31 cellular contexts compared by ENCODE assay signal in genomic region chr6:75199856-75200255, GRCh38. TPM values are rescaled to one million over a fixed set of nuclear protein-coding genes. Genes with fewer than 3 reads are reported as not detected.
DNase-seq lines count a peak whose midpoint lies in the region; ATAC-seq, FAIRE-seq and TF ChIP-seq lines count a peak whose summit lies in the region.
"Had no signal": no experiment of that assay in that cellular context is flagged by ENCODE, and none has a peak within 500 bp of the region (broad histone marks: within the 10 kb centered on the region; RNA-seq: fewer than 3 reads in every experiment).

No MANE protein-coding gene starts in this region.

- H3K4me1 ChIP-seq in IMR-90 (ENCODE audit: control insufficient read depth, insufficient read depth, low read length): peaks cover 16% of the 10 kb centered on the region
- peaks cover 13% of the 10 kb centered on the region for H3K4me1 ChIP-seq in mesenchymal stem cell (ENCODE audit: control insufficient read depth, insufficient read depth, low read depth, low read length)
- H3K4me1 ChIP-seq in uterus: no peaks in the 10 kb centered on the region

- intact Hi-C loops in IMR-90 (cut with micrococcal nuclease): loop anchor here (10.0 kb wide), 1 partner anchor 305 kb away; no protein-coding TSS in a partner anchor
- intact Hi-C loops in uterus (cut with DNase I; ENCODE audit: low total_unique reads): no loop called here
- intact Hi-C loops in dorsolateral prefrontal cortex (cut with DNase I): loop anchor here (10.0 kb wide), 4 partner anchors 795 to 1345 kb away; no protein-coding TSS in a partner anchor

- H2BK5ac ChIP-seq in IMR-90 (ENCODE audit: low read depth, low read length, poor library complexity, severe bottlenecking) (peak overlapping the region; percentile 46), mesenchymal stem cell (ENCODE audit: low read depth, low read length, poor library complexity, severe bottlenecking) (peak overlapping the region; percentile 14)

- H3K36me3 ChIP-seq in IMR-90 (ENCODE audit: control insufficient read depth, insufficient read depth, low read length) (peaks cover 10% of the 10 kb centered on the region), mesenchymal stem cell (ENCODE audit: control insufficient read depth in 1 of 2, insufficient read depth in 2 of 2, low read depth in 1 of 2, low read length in 2 of 2) (no peaks in the 10 kb centered on the region), uterus (no peaks in the 10 kb centered on the region)
- H3K36me3 ChIP-seq: brain microvascular endothelial cell, left ventricle myocardium inferior, stomach had no signal

- no peaks in the 10 kb centered on the region for H3K9me3 ChIP-seq in IMR-90 (ENCODE audit: control insufficient read depth, insufficient read depth, low read length)
- peaks cover 12% of the 10 kb centered on the region for H3K9me3 ChIP-seq in mesenchymal stem cell (ENCODE audit: control insufficient read depth, low read length)
- H3K9me3 ChIP-seq in uterus: no peaks in the 10 kb centered on the region
- H3K9me3 ChIP-seq: stomach had no signal

- H4K8ac ChIP-seq in IMR-90 (ENCODE audit: low read depth in 2 of 2, low read length in 2 of 2): no peak overlapping the region
- H4K8ac ChIP-seq in mesenchymal stem cell (ENCODE audit: low read length): no peak overlapping the region

- H2AFZ ChIP-seq in IMR-90 (replicated peaks; ENCODE audit: low read length, poor library complexity) (no peak overlapping the region), mesenchymal stem cell (ENCODE audit: low read depth, low read length) (no peak overlapping the region)

- TF ChIP-seq POLR2A in IMR-90 (IDR thresholded peaks at IDR 0.05; ENCODE audit: low read depth, low read length) (no peak), uterus (IDR thresholded peaks at IDR 0.05) (no peak)

- peak overlapping the region; percentile 88 for H2AK9ac ChIP-seq in IMR-90 (replicated peaks; ENCODE audit: low read depth, low read length, poor library complexity)

- no peak overlapping the region for H4K91ac ChIP-seq in IMR-90 (ENCODE audit: insufficient read depth, low read depth, low read length)
- no peak overlapping the region for H4K91ac ChIP-seq in mesenchymal stem cell (ENCODE audit: low read length)

- H3K4ac ChIP-seq in IMR-90 (ENCODE audit: low read depth, low read length): 0 out of 2 replicates have a peak overlapping the region, but pooled peaks have one; percentile 15
- H3K4ac ChIP-seq in mesenchymal stem cell (ENCODE audit: low read depth in 1 of 2, low read length in 2 of 2): peak overlapping the region in 1 of 2 experiments; percentile 67

- no peak overlapping the region for H2BK20ac ChIP-seq in IMR-90 (ENCODE audit: low read depth, low read length)

- TF ChIP-seq RAD21 in IMR-90 (IDR thresholded peaks at IDR 0.05; ENCODE audit: low read length): no peak

- H3K18ac ChIP-seq in IMR-90 (ENCODE audit: low read depth, low read length): no peak overlapping the region
- no peak overlapping the region for H3K18ac ChIP-seq in mesenchymal stem cell (ENCODE audit: low read depth in 1 of 2, low read length in 2 of 2)

- no peak for ATAC-seq in IMR-90 (ENCODE audit: low read depth)
- ATAC-seq: activated T-cell treated with anti-CD3 and anti-CD28 coated beads, Interleukin-2, amount 50 U/mL, for 72 hours; K562; naive thymus-derived CD8-positive, alpha-beta T cell; Panc1 had no signal

- FAIRE-seq in endometrium (lab: Jason Lieb, UNC): peak; percentile 60
- FAIRE-seq: D721Med, H1, islet of Langerhans, K562, urothelium cell line had no signal

- dilution Hi-C loops in IMR-90 (cut with HindIII; ENCODE audit: low sequenced_read_pairs, unreplicated experiment): no loop called here

- H2AK5ac ChIP-seq in IMR-90 (ENCODE audit: low read depth, low read length) (peak overlapping the region; percentile 72), mesenchymal stem cell (ENCODE audit: low read length, severe bottlenecking) (peak overlapping the region; percentile 13)

- peaks cover 3% of the 10 kb centered on the region; the same call in 1 of the 2 replicates for H3K9me1 ChIP-seq in IMR-90 (ENCODE audit: insufficient read depth, low read length)

- H3K14ac ChIP-seq in IMR-90 (replicated peaks; ENCODE audit: low read depth, low read length) (no peak overlapping the region), mesenchymal stem cell (ENCODE audit: low read length in 2 of 2) (no peak overlapping the region)

- H3K27me3 ChIP-seq in IMR-90 (ENCODE audit: control insufficient read depth, insufficient read depth, low read length) (no peaks in the 10 kb centered on the region), mesenchymal stem cell (ENCODE audit: control insufficient read depth in 1 of 2, insufficient read depth in 1 of 2, low read length in 2 of 2) (no peaks in the 10 kb centered on the region), uterus (no peaks in the 10 kb centered on the region), dorsolateral prefrontal cortex (peaks cover 0 to 64% (median 26%) of the 10 kb centered on the region in 45 donors)
- H3K27me3 ChIP-seq: brain microvascular endothelial cell had no signal

- no TSS peak for BruUV-seq in IMR-90 (replicated peaks; lab: Mats Ljungman, UMichigan)

- H4K20me1 ChIP-seq in IMR-90 (ENCODE audit: insufficient read depth, low read length): peaks cover 61% of the 10 kb centered on the region

- TF ChIP-seq CTCF in IMR-90 (conservative IDR thresholded peaks at IDR 0.05; ENCODE audit: low read depth, low read length): no peak
- no peak for TF ChIP-seq CTCF in uterus (IDR thresholded peaks at IDR 0.05)
- TF ChIP-seq CTCF in GM13977 (IDR thresholded peaks at IDR 0.05; ENCODE audit: extremely low read depth, insufficient read depth, missing control alignments): no peak
- TF ChIP-seq CTCF in dorsolateral prefrontal cortex (IDR thresholded peaks at IDR 0.05 in 54 of 56, conservative IDR thresholded peaks at IDR 0.05 in 2 of 56; ENCODE audit: low read depth in 1 of 56, partially characterized antibody in 56 of 56): no peak

- peak; percentile 51 for DNase-seq in IMR-90
- DNase-seq in mesenchymal stem cell: no peak
- no peak for DNase-seq in uterus
- DNase-seq in GM13977 (ENCODE audit: low spot score): no peak
- DNase-seq in dorsolateral prefrontal cortex: no peak
- DNase-seq in stimulated activated CD4-positive, alpha-beta T cell treated with anti-CD3 and anti-CD28 coated beads, Interleukin-4, amount 100 ng/mL, for 1 hour: no peak
- DNase-seq: activated CD4-positive, alpha-beta T cell treated with anti-CD3 and anti-CD28 coated beads, Interleukin-2, amount 50 U/mL, for 4 hours; activated naive CD4-positive, alpha-beta T cell; activated T-cell treated with anti-CD3 and anti-CD28 coated beads, Interleukin-2, amount 50 U/mL, for 72 hours; brain microvascular endothelial cell; effector CD8-positive, alpha-beta T cell; erythroblast; left ventricle myocardium inferior; midbrain; naive thymus-derived CD8-positive, alpha-beta T cell; NCI-H2029; NCI-H2227 treated with DMSO at 0.1 percent for 48 hours; NCI-H526 treated with DMSO at 0.1 percent for 48 hours; occipital lobe; SIG-M5; stimulated activated CD4-positive, alpha-beta T cell treated with anti-CD3 and anti-CD28 coated beads, Interleukin-1b, Interleukin-23, amount 100 ng/mL, for 48 hours; stomach; T1000 had no signal

- H2BK120ac ChIP-seq in IMR-90 (ENCODE audit: low read depth, low read length): peak overlapping the region; percentile 25; the same call in 1 of the 2 replicates
- H2BK120ac ChIP-seq in mesenchymal stem cell (ENCODE audit: low read depth, low read length): no peak overlapping the region

- 100% methylated on average over 2 of the region's 3 CpGs; no CpG with 5 or more reads in 1 of the 2 experiments for WGBS in IMR-90 (ENCODE audit: extremely low coverage in 2 of 2, insufficient read length in 1 of 2), 2 experiments
- 91% methylated on average over 3 of the region's 3 CpGs for WGBS in mesenchymal stem cell

- H3K4me2 ChIP-seq in IMR-90 (ENCODE audit: low read depth, low read length): peak overlapping the region; percentile 9
- no peak overlapping the region for H3K4me2 ChIP-seq in mesenchymal stem cell (ENCODE audit: low read length, poor library complexity, severe bottlenecking)

- H3K23ac ChIP-seq in IMR-90 (ENCODE audit: low read depth, low read length): 0 out of 2 replicates have a peak overlapping the region, but pooled peaks have one; percentile 23
- no peak overlapping the region for H3K23ac ChIP-seq in mesenchymal stem cell (ENCODE audit: low read length in 2 of 2)

- H2BK12ac ChIP-seq in mesenchymal stem cell (ENCODE audit: low read length in 2 of 2): no peak overlapping the region

- H2BK15ac ChIP-seq in IMR-90 (ENCODE audit: low read depth, low read length) (0 out of 3 replicates have a peak overlapping the region, but pooled peaks have one; percentile 31), mesenchymal stem cell (ENCODE audit: low read depth, poor library complexity, severe bottlenecking) (no peak overlapping the region)

- H3K9ac ChIP-seq in IMR-90 (ENCODE audit: low read depth, low read length) (no peak overlapping the region), mesenchymal stem cell (ENCODE audit: low read length) (peak overlapping the region; percentile 39)

- POLR2A ChIA-PET in IMR-90 (lab: Charles Lee; ENCODE audit: unreplicated experiment): no interaction called here

- H3K79me1 ChIP-seq in IMR-90 (ENCODE audit: low read depth in 1 of 2, low read length in 2 of 2) (peaks cover 5 to 18% of the 10 kb centered on the region in 2 experiments), mesenchymal stem cell (replicated peaks; ENCODE audit: low read length, poor library complexity, severe bottlenecking) (no peaks in the 10 kb centered on the region)

- no peak overlapping the region for H3K56ac ChIP-seq in IMR-90 (ENCODE audit: extremely low read depth, insufficient read depth, low read length)

- CTCF ChIA-PET in IMR-90 (lab: Yijun Ruan, JAX): interaction anchor here (0.6 kb wide), 1 partner anchor 1263 kb away, joined by 3 read pairs; no protein-coding TSS in a partner anchor

- in situ Hi-C loops in IMR-90 (cut with MboI; ENCODE audit: low sequenced_read_pairs) (loop anchor here (10.0 kb wide), 1 partner anchor 785 kb away; no protein-coding TSS in a partner anchor), GM13977 (cut with MboI; ENCODE audit: low pct_unique_long_range_greater_than_20kb, low sequenced_read_pairs, unreplicated experiment) (loop anchor here (25.0 kb wide), 2 partner anchors 788 to 1113 kb away; no protein-coding TSS in a partner anchor)

- H3K27ac ChIP-seq in IMR-90 (ENCODE audit: insufficient read depth, low read length) (peak overlapping the region; percentile 16), mesenchymal stem cell (ENCODE audit: low read length, poor library complexity, severe bottlenecking) (no peak overlapping the region), uterus (peak overlapping the region; percentile 91 to 94), dorsolateral prefrontal cortex (no peak overlapping the region)
- H3K27ac ChIP-seq: brain microvascular endothelial cell, left ventricle myocardium inferior, skin epidermis, stomach had no signal

- no peak overlapping the region for H3K4me3 ChIP-seq in IMR-90 (ENCODE audit: insufficient read depth, low read depth, low read length)
- H3K4me3 ChIP-seq in mesenchymal stem cell (ENCODE audit: insufficient read depth in 1 of 2, low read depth in 1 of 2, low read length in 2 of 2): no peak overlapping the region
- no peak overlapping the region for H3K4me3 ChIP-seq in uterus
- H3K4me3 ChIP-seq in dorsolateral prefrontal cortex: no peak overlapping the region
- H3K4me3 ChIP-seq: K562, left ventricle myocardium inferior, skin epidermis, stomach had no signal

- no peak overlapping the region; the same call in 1 of the 2 replicates for H4K5ac ChIP-seq in IMR-90 (ENCODE audit: low read depth, low read length)

RNA-seq across cellular contexts. Expression of gene COL12A1, which starts 6.0 kb away (rescaled TPM):
- 452 and 502 TPM in 2 replicates for total RNA-seq in IMR-90 (2012; rRNA removed)
- 307 and 350 TPM in 2 replicates for polyA plus RNA-seq in IMR-90 (2012; rRNA removed)
- polyA plus RNA-seq in IMR-90 (2012; cell fraction: cytosol; rRNA removed): 147 and 190 TPM in 2 replicates
- 157 and 467 TPM in 2 replicates for polyA plus RNA-seq in IMR-90 (2012; cell fraction: nucleus; rRNA removed; ENCODE audit: low replicate concordance)
- 353 TPM for polyA plus RNA-seq in mesenchymal stem cell (2013, experiment 1 of 2)
- 326 TPM for polyA plus RNA-seq in mesenchymal stem cell (2013, experiment 2 of 2)
- total RNA-seq in uterus: 100 to 1,000 TPM; 136 to 423 (median 275) TPM
- total RNA-seq in dorsolateral prefrontal cortex: 10 to 100 TPM in 104 of 120 experiments, 1 to 10 TPM in 16; 5.0 to 28.6 (median 14.1) TPM
- total RNA-seq: activated T-cell treated with anti-CD3 and anti-CD28 coated beads, Interleukin-2, amount 50 U/mL, for 72 hours; naive thymus-derived CD8-positive, alpha-beta T cell had no signal
- polyA plus RNA-seq: K562; naive thymus-derived CD8-positive, alpha-beta T cell had no signal

RNA-seq across cellular contexts. Expression of gene COX7A2, which starts 43.7 kb away (rescaled TPM):
- total RNA-seq in IMR-90 (2012; rRNA removed): 85.8 and 776 TPM in 2 replicates
- 174 and 185 TPM in 2 replicates for polyA plus RNA-seq in IMR-90 (2012; rRNA removed)
- 360 and 1,161 TPM in 2 replicates for polyA plus RNA-seq in IMR-90 (2012; cell fraction: cytosol; rRNA removed)
- polyA plus RNA-seq in IMR-90 (2012; cell fraction: nucleus; rRNA removed; ENCODE audit: low replicate concordance): 39.2 and 183 TPM in 2 replicates
- polyA plus RNA-seq in mesenchymal stem cell (2013, experiment 1 of 2): 986 TPM
- 1,021 TPM for polyA plus RNA-seq in mesenchymal stem cell (2013, experiment 2 of 2)
- total RNA-seq in uterus: 1,000 to 10,000 TPM in 1 of 4 donors, 100 to 1,000 TPM in 2, 10 to 100 TPM in 1; 58.5 to 1,788 (median 211) TPM
- 100 to 1,000 TPM; 186 to 540 (median 369) TPM for total RNA-seq in dorsolateral prefrontal cortex

Comparison
In these comparisons a context has a peak if more than half of its experiments do, and no peak if none do; other contexts are left out.
1. H3K27ac ChIP-seq: peak in IMR-90 (single experiment) and uterus (2 of 2); none in mesenchymal stem cell (single experiment) and dorsolateral prefrontal cortex (0 of 59).
2. RNA of gene COL12A1, which starts 6.0 kb away (total RNA-seq): 452 to 502 TPM in IMR-90 and 136 to 423 TPM in uterus; 5.0 to 28.6 TPM in dorsolateral prefrontal cortex; every median in the first group is over 4 times any median in the second.